In genomic region chr13:111384441-111385181, GRCh38 we compare ENCODE assay signal across 1 cellular context.
TF ChIP-seq lines count a peak whose summit lies in the region.

No MANE protein-coding gene starts in this region.

TF ChIP-seq in IMR-90, 13 proteins besides CTCF, POLR2A, EP300 and RAD21:
- no peak for TF ChIP-seq NFE2L2 (IDR thresholded peaks at IDR 0.05; ENCODE audit: low read depth, low read length)
- TF ChIP-seq MAZ (IDR thresholded peaks at IDR 0.05; ENCODE audit: borderline replicate concordance, low read depth, low read length) = no peak
- TF ChIP-seq FOS (IDR thresholded peaks at IDR 0.05; ENCODE audit: low read depth, low read length) = no peak
- TF ChIP-seq MXI1 (IDR thresholded peaks at IDR 0.05; ENCODE audit: borderline replicate concordance, low read depth, low read length) = no peak
- TF ChIP-seq RFX5 (IDR thresholded peaks at IDR 0.05; ENCODE audit: low read depth, low read length) = no peak
- TF ChIP-seq ELK1 (IDR thresholded peaks at IDR 0.05; ENCODE audit: borderline replicate concordance, low read depth, low read length) = no peak
- no peak for TF ChIP-seq CHD1 (IDR thresholded peaks at IDR 0.05; ENCODE audit: low read depth, low read length)
- TF ChIP-seq SMC3 (IDR thresholded peaks at IDR 0.05; ENCODE audit: low read depth, low read length) = no peak
- TF ChIP-seq USF2 (IDR thresholded peaks at IDR 0.05; ENCODE audit: low read depth, low read length) = no peak
- TF ChIP-seq BHLHE40 (IDR thresholded peaks at IDR 0.05; ENCODE audit: low read depth, low read length) = no peak
- no peak for TF ChIP-seq MAFK (IDR thresholded peaks at IDR 0.05; ENCODE audit: low read depth, low read length)
- TF ChIP-seq CEBPB (IDR thresholded peaks at IDR 0.05; ENCODE audit: low read depth, low read length) = no peak
- TF ChIP-seq RCOR1 (IDR thresholded peaks at IDR 0.05; ENCODE audit: insufficient replicate concordance, low read length) = no peak
